21 cellular contexts compared by ENCODE assay signal in the genomic region with DNA sequence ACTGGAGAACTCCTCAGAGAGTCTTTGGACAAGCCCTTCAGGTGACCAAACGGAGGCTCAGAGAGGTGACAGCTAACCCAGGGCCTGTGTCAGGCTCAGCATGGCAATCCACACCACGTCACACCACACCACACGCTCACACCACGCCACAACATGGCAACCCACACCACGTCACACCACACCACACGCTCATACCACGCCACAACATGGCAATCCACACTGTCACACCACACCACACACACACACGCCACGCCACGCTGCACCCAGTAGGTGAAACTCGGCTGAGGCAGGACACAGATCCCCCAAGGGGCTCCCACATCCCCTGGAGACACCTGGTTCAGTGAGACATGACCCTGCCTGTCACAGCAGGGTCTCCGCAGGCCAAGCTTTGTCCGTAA.
A peak's percentile ranks its signal among the peaks of the same experiment; 100 is the strongest.
DNase-seq lines count a peak whose midpoint lies in the region; ATAC-seq and TF ChIP-seq lines count a peak whose summit lies in the region.
"Had no signal": no experiment of that assay in that cellular context is flagged by ENCODE, and none has a peak within 500 bp of the region (broad histone marks: within the 10 kb centered on the region; RNA-seq: fewer than 3 reads in every experiment).

No MANE protein-coding gene starts in this region.

- H3K4me1 Mint-ChIP-seq in natural killer cell treated with Interleukin-12 subunit alpha and Interleukin-12 subunit beta and Interleukin-15 and Interleukin-18, amount 100 ng/mL, for 72 hours (ENCODE audit: low read depth in 2 of 2) = no peaks in the 10 kb centered on the region
- H3K4me1 Mint-ChIP-seq in natural killer cell (no peaks in the 10 kb centered on the region), chondrocyte (ENCODE audit: low read depth) (no peaks in the 10 kb centered on the region), nephron progenitor cell (peaks cover 32% of the 10 kb centered on the region)
- H3K4me1 Mint-ChIP-seq: CD8-positive, alpha-beta memory T cell; naive thymus-derived CD8-positive, alpha-beta T cell had no signal

- TF ChIP-seq CTCF in natural killer cell (IDR thresholded peaks at IDR 0.05) (no peak), chondrocyte (IDR thresholded peaks at IDR 0.05) (no peak), nephron progenitor cell (IDR thresholded peaks at IDR 0.05) (no peak)

- H3K27me3 ChIP-seq in MG63 = peaks cover 9% of the 10 kb centered on the region; the same call in 1 of the 2 replicates

- no peak overlapping the region for H3K27ac Mint-ChIP-seq in natural killer cell treated with Interleukin-12 subunit alpha and Interleukin-12 subunit beta and Interleukin-15 and Interleukin-18, amount 100 ng/mL, for 72 hours
- H3K27ac Mint-ChIP-seq in natural killer cell (no peak overlapping the region), chondrocyte (ENCODE audit: unreplicated experiment) (no peak overlapping the region), nephron progenitor cell (no peak overlapping the region)
- H3K27ac Mint-ChIP-seq: activated T-helper 1 cell treated with anti-CD3 and anti-CD28 coated beads, Interleukin-12 subunit alpha, Interleukin-12 subunit beta, Interleukin-2, Interleukin-4 antibody, amounts not matched to agents 30 ng/mL and 10 ng/mL and 1 ng/mL, durations not matched to agents 14 hours and 24 hours and 36 hours; naive thymus-derived CD8-positive, alpha-beta T cell had no signal

- H3K36me3 Mint-ChIP-seq in natural killer cell treated with Interleukin-12 subunit alpha and Interleukin-12 subunit beta and Interleukin-15 and Interleukin-18, amount 100 ng/mL, for 72 hours = no peaks in the 10 kb centered on the region
- H3K36me3 Mint-ChIP-seq in natural killer cell (no peaks in the 10 kb centered on the region), chondrocyte (ENCODE audit: low read depth) (no peaks in the 10 kb centered on the region), nephron progenitor cell (ENCODE audit: low read depth) (no peaks in the 10 kb centered on the region)
- H3K36me3 Mint-ChIP-seq: brain; CD8-positive, alpha-beta memory T cell; naive thymus-derived CD8-positive, alpha-beta T cell had no signal

- DNase-seq in natural killer cell treated with Interleukin-12 subunit alpha and Interleukin-12 subunit beta and Interleukin-15 and Interleukin-18, amount 100 ng/mL, for 72 hours (ENCODE audit: low spot score) = peak; percentile 20
- DNase-seq in natural killer cell = no peak
- peak; percentile 59 for DNase-seq in chondrocyte (ENCODE audit: low spot score)
- no peak for DNase-seq in nephron progenitor cell
- DNase-seq in UCSD-AML1 (lab: John Stamatoyannopoulos, UW; ENCODE audit: unreplicated experiment) = no peak
- no peak for DNase-seq in MG63
- DNase-seq in iPS-NIHi7 (ENCODE audit: extremely low spot score) = no peak
- DNase-seq: activated CD4-positive, alpha-beta T cell treated with anti-CD3 and anti-CD28 coated beads for 1 hour; DMS53; effector memory CD4-positive, alpha-beta T cell; GDM1; NCI-H1048; NCI-H187 treated with DMSO at 0.1 percent for 48 hours; NCI-H69; T1000 had no signal

- no peaks in the 10 kb centered on the region; the same call in 1 of the 2 replicates for H3K9me3 ChIP-seq in MG63

- intact Hi-C loops in natural killer cell (cut with micrococcal nuclease) = no loop called here

- ATAC-seq in natural killer cell treated with Interleukin-12 subunit alpha and Interleukin-12 subunit beta and Interleukin-15 and Interleukin-18, amount 100 ng/mL, for 72 hours = no peak
- no peak for ATAC-seq in natural killer cell
- ATAC-seq: esophagus mucosa; HCT116; naive thymus-derived CD8-positive, alpha-beta T cell had no signal

- H3K36me3 ChIP-seq in MG63 = no peaks in the 10 kb centered on the region

- H3K27me3 Mint-ChIP-seq in natural killer cell treated with Interleukin-12 subunit alpha and Interleukin-12 subunit beta and Interleukin-15 and Interleukin-18, amount 100 ng/mL, for 72 hours = peaks cover 6 to 8% of the 10 kb centered on the region in 2 donors
- H3K27me3 Mint-ChIP-seq in natural killer cell (ENCODE audit: low read depth in 2 of 2) (no peaks in the 10 kb centered on the region), chondrocyte (ENCODE audit: low read depth) (peaks cover 23% of the 10 kb centered on the region), nephron progenitor cell (ENCODE audit: low read depth, poor library complexity) (peaks cover 5% of the 10 kb centered on the region)
- H3K27me3 Mint-ChIP-seq: brain; naive thymus-derived CD8-positive, alpha-beta T cell had no signal

- H3K4me3 ChIP-seq in MG63 = no peak overlapping the region

- H3K4me3 Mint-ChIP-seq in natural killer cell treated with Interleukin-12 subunit alpha and Interleukin-12 subunit beta and Interleukin-15 and Interleukin-18, amount 100 ng/mL, for 72 hours = no peak overlapping the region
- H3K4me3 Mint-ChIP-seq in natural killer cell (no peak overlapping the region), chondrocyte (ENCODE audit: unreplicated experiment) (no peak overlapping the region), nephron progenitor cell (peak overlapping the region; percentile 30)
- H3K4me3 Mint-ChIP-seq: activated T-helper 1 cell treated with anti-CD3 and anti-CD28 coated beads, Interleukin-12 subunit alpha, Interleukin-12 subunit beta, Interleukin-2, Interleukin-4 antibody, amounts not matched to agents 30 ng/mL and 10 ng/mL and 1 ng/mL, durations not matched to agents 14 hours and 24 hours and 36 hours; brain; CD8-positive, alpha-beta memory T cell; naive thymus-derived CD8-positive, alpha-beta T cell had no signal

- H3K9me3 Mint-ChIP-seq in natural killer cell treated with Interleukin-12 subunit alpha and Interleukin-12 subunit beta and Interleukin-15 and Interleukin-18, amount 100 ng/mL, for 72 hours = no peaks in the 10 kb centered on the region
- H3K9me3 Mint-ChIP-seq in natural killer cell = peaks cover 0 to 4% of the 10 kb centered on the region in 2 donors
- H3K9me3 Mint-ChIP-seq in chondrocyte (ENCODE audit: low read depth) = peaks cover 1% of the 10 kb centered on the region
- H3K9me3 Mint-ChIP-seq in nephron progenitor cell = peaks cover 5% of the 10 kb centered on the region

Comparison
In these comparisons a context has a peak if more than half of its experiments do, and no peak if none do; other contexts are left out.
1. DNase-seq: peak in natural killer cell treated with Interleukin-12 subunit alpha and Interleukin-12 subunit beta and Interleukin-15 and Interleukin-18, amount 100 ng/mL, for 72 hours (single experiment) and chondrocyte (single experiment); none in natural killer cell (single experiment), nephron progenitor cell (single experiment), UCSD-AML1 (single experiment), MG63 (single experiment) and iPS-NIHi7 (single experiment).